In genomic region chr3:48240711-48241491, GRCh38 we compare ENCODE assay signal across 1 cellular context.
A peak's percentile ranks its signal among the peaks of the same experiment; 100 is the strongest.
TF ChIP-seq lines count a peak whose summit lies in the region.

Gene ZNF589 (plus strand): TSS chr3:48241104. CDS start chr3:48241172, 68 bp downstream.

TF ChIP-seq in HepG2, 621 proteins besides CTCF, POLR2A, EP300 and RAD21 (continued from another document and continues in another):
- TF ChIP-seq RNF219 (CRISPR knock-in tag; IDR thresholded peaks at IDR 0.05) (no peak), DNMT3B (CRISPR knock-in tag; conservative IDR thresholded peaks at IDR 0.05) (no peak), ZSCAN22 (CRISPR knock-in tag; IDR thresholded peaks at IDR 0.05) (no peak), ZNF562 (CRISPR knock-in tag; IDR thresholded peaks at IDR 0.05; ENCODE audit: borderline replicate concordance) (no peak), MBNL3 (CRISPR knock-in tag; conservative IDR thresholded peaks at IDR 0.05) (no peak), TGIF2 (CRISPR knock-in tag; IDR thresholded peaks at IDR 0.05) (no peak; the same call in 1 of the 2 replicates), PRPF4 (IDR thresholded peaks at IDR 0.05; ENCODE audit: low read depth, low read length, poor library complexity, severe bottlenecking) (no peak), ZNF574 (CRISPR knock-in tag; IDR thresholded peaks at IDR 0.05) (peak; percentile 98), SKIL (CRISPR knock-in tag; IDR thresholded peaks at IDR 0.05; ENCODE audit: borderline replicate concordance) (0 out of 2 replicates have a peak, but pooled peaks have one; percentile 15), ZNF34 (CRISPR knock-in tag; IDR thresholded peaks at IDR 0.05; ENCODE audit: borderline replicate concordance) (no peak), KDM5A (IDR thresholded peaks at IDR 0.05; ENCODE audit: borderline replicate concordance, low read length) (peak; percentile 32; the same call in 1 of the 2 replicates), SRY (CRISPR knock-in tag; IDR thresholded peaks at IDR 0.05) (no peak), NAIF1 (CRISPR knock-in tag; IDR thresholded peaks at IDR 0.05; ENCODE audit: borderline replicate concordance) (peak; percentile 70; the same call in 1 of the 2 replicates), ZBTB1 (CRISPR knock-in tag; IDR thresholded peaks at IDR 0.05; ENCODE audit: borderline replicate concordance) (no peak), JDP2 (CRISPR knock-in tag; IDR thresholded peaks at IDR 0.05; ENCODE audit: borderline replicate concordance) (no peak), ZNF629 (CRISPR knock-in tag; conservative IDR thresholded peaks at IDR 0.05) (no peak), PLRG1 (conservative IDR thresholded peaks at IDR 0.05) (no peak), KAT2B (IDR thresholded peaks at IDR 0.05; ENCODE audit: borderline replicate concordance, low read depth, low read length) (no peak), ZNF570 (CRISPR knock-in tag; IDR thresholded peaks at IDR 0.05; ENCODE audit: borderline replicate concordance) (no peak), NCOA2 (CRISPR knock-in tag; IDR thresholded peaks at IDR 0.05) (peak; percentile 60; the same call in 1 of the 2 replicates), SRF (IDR thresholded peaks at IDR 0.05; ENCODE audit: low read depth, low read length) (no peak)
- TF ChIP-seq, protein P1, sequence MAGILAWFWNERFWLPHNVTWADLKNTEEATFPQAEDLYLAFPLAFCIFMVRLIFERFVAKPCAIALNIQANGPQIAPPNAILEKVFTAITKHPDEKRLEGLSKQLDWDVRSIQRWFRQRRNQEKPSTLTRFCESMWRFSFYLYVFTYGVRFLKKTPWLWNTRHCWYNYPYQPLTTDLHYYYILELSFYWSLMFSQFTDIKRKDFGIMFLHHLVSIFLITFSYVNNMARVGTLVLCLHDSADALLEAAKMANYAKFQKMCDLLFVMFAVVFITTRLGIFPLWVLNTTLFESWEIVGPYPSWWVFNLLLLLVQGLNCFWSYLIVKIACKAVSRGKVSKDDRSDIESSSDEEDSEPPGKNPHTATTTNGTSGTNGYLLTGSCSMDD (CRISPR knock-in tag; IDR thresholded peaks at IDR 0.05): no peak
- TF ChIP-seq, protein P2, sequence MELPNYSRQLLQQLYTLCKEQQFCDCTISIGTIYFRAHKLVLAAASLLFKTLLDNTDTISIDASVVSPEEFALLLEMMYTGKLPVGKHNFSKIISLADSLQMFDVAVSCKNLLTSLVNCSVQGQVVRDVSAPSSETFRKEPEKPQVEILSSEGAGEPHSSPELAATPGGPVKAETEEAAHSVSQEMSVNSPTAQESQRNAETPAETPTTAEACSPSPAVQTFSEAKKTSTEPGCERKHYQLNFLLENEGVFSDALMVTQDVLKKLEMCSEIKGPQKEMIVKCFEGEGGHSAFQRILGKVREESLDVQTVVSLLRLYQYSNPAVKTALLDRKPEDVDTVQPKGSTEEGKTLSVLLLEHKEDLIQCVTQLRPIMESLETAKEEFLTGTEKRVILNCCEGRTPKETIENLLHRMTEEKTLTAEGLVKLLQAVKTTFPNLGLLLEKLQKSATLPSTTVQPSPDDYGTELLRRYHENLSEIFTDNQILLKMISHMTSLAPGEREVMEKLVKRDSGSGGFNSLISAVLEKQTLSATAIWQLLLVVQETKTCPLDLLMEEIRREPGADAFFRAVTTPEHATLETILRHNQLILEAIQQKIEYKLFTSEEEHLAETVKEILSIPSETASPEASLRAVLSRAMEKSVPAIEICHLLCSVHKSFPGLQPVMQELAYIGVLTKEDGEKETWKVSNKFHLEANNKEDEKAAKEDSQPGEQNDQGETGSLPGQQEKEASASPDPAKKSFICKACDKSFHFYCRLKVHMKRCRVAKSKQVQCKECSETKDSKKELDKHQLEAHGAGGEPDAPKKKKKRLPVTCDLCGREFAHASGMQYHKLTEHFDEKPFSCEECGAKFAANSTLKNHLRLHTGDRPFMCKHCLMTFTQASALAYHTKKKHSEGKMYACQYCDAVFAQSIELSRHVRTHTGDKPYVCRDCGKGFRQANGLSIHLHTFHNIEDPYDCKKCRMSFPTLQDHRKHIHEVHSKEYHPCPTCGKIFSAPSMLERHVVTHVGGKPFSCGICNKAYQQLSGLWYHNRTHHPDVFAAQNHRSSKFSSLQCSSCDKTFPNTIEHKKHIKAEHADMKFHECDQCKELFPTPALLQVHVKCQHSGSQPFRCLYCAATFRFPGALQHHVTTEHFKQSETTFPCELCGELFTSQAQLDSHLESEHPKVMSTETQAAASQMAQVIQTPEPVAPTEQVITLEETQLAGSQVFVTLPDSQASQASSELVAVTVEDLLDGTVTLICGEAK (IDR thresholded peaks at IDR 0.05): no peak
- TF ChIP-seq, protein P2 (CRISPR knock-in tag; IDR thresholded peaks at IDR 0.05): peak; percentile 72
- TF ChIP-seq, protein P3, sequence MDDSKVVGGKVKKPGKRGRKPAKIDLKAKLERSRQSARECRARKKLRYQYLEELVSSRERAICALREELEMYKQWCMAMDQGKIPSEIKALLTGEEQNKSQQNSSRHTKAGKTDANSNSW (CRISPR knock-in tag; IDR thresholded peaks at IDR 0.05; ENCODE audit: borderline replicate concordance): no peak
- TF ChIP-seq, protein P4, sequence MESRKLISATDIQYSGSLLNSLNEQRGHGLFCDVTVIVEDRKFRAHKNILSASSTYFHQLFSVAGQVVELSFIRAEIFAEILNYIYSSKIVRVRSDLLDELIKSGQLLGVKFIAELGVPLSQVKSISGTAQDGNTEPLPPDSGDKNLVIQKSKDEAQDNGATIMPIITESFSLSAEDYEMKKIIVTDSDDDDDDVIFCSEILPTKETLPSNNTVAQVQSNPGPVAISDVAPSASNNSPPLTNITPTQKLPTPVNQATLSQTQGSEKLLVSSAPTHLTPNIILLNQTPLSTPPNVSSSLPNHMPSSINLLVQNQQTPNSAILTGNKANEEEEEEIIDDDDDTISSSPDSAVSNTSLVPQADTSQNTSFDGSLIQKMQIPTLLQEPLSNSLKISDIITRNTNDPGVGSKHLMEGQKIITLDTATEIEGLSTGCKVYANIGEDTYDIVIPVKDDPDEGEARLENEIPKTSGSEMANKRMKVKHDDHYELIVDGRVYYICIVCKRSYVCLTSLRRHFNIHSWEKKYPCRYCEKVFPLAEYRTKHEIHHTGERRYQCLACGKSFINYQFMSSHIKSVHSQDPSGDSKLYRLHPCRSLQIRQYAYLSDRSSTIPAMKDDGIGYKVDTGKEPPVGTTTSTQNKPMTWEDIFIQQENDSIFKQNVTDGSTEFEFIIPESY (CRISPR knock-in tag; IDR thresholded peaks at IDR 0.05): no peak
- TF ChIP-seq, protein P5, sequence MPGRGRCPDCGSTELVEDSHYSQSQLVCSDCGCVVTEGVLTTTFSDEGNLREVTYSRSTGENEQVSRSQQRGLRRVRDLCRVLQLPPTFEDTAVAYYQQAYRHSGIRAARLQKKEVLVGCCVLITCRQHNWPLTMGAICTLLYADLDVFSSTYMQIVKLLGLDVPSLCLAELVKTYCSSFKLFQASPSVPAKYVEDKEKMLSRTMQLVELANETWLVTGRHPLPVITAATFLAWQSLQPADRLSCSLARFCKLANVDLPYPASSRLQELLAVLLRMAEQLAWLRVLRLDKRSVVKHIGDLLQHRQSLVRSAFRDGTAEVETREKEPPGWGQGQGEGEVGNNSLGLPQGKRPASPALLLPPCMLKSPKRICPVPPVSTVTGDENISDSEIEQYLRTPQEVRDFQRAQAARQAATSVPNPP (CRISPR knock-in tag; IDR thresholded peaks at IDR 0.05): no peak
- TF ChIP-seq, protein P6, sequence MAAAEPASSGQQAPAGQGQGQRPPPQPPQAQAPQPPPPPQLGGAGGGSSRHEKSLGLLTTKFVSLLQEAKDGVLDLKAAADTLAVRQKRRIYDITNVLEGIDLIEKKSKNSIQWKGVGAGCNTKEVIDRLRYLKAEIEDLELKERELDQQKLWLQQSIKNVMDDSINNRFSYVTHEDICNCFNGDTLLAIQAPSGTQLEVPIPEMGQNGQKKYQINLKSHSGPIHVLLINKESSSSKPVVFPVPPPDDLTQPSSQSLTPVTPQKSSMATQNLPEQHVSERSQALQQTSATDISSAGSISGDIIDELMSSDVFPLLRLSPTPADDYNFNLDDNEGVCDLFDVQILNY (CRISPR knock-in tag; conservative IDR thresholded peaks at IDR 0.05): peak; percentile 75
